Comparison of ENCODE assay signal across 1 cellular context in genomic region chr14:22512106-22512814, GRCh38.
TF ChIP-seq lines count a peak whose summit lies in the region.

No MANE protein-coding gene starts in this region.

TF ChIP-seq in GM12878, 131 proteins besides CTCF, POLR2A, EP300 and RAD21 (continued from another document and continues in another):
- TF ChIP-seq, protein P1, sequence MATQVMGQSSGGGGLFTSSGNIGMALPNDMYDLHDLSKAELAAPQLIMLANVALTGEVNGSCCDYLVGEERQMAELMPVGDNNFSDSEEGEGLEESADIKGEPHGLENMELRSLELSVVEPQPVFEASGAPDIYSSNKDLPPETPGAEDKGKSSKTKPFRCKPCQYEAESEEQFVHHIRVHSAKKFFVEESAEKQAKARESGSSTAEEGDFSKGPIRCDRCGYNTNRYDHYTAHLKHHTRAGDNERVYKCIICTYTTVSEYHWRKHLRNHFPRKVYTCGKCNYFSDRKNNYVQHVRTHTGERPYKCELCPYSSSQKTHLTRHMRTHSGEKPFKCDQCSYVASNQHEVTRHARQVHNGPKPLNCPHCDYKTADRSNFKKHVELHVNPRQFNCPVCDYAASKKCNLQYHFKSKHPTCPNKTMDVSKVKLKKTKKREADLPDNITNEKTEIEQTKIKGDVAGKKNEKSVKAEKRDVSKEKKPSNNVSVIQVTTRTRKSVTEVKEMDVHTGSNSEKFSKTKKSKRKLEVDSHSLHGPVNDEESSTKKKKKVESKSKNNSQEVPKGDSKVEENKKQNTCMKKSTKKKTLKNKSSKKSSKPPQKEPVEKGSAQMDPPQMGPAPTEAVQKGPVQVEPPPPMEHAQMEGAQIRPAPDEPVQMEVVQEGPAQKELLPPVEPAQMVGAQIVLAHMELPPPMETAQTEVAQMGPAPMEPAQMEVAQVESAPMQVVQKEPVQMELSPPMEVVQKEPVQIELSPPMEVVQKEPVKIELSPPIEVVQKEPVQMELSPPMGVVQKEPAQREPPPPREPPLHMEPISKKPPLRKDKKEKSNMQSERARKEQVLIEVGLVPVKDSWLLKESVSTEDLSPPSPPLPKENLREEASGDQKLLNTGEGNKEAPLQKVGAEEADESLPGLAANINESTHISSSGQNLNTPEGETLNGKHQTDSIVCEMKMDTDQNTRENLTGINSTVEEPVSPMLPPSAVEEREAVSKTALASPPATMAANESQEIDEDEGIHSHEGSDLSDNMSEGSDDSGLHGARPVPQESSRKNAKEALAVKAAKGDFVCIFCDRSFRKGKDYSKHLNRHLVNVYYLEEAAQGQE (IDR thresholded peaks at IDR 0.05; ENCODE audit: low read depth, low read length), result no peak
- TF ChIP-seq POLR2AphosphoS5 (IDR thresholded peaks at IDR 0.05; ENCODE audit: low read length), result peak; percentile 56; the same call in 1 of the 2 replicates
- TF ChIP-seq KDM1A (IDR thresholded peaks at IDR 0.05; ENCODE audit: borderline replicate concordance), result no peak
- TF ChIP-seq WRNIP1 (IDR thresholded peaks at IDR 0.05; ENCODE audit: borderline replicate concordance, low read depth, low read length), result peak; percentile 94
- no peak for TF ChIP-seq BMI1 (IDR thresholded peaks at IDR 0.05; ENCODE audit: borderline replicate concordance)
- TF ChIP-seq STAT1 (conservative IDR thresholded peaks at IDR 0.05), result no peak
- TF ChIP-seq TCF3 (IDR thresholded peaks at IDR 0.05; ENCODE audit: borderline replicate concordance, insufficient read depth, low read depth, low read length), result no peak
- no peak for TF ChIP-seq SMAD1 (IDR thresholded peaks at IDR 0.05; ENCODE audit: low read depth, partially characterized antibody)
- no peak for TF ChIP-seq HSF1 (IDR thresholded peaks at IDR 0.05; ENCODE audit: low read depth, low read length)
- peak; percentile 68 for TF ChIP-seq ATF7 (IDR thresholded peaks at IDR 0.05; ENCODE audit: low read depth)
- no peak for TF ChIP-seq CEBPZ (IDR thresholded peaks at IDR 0.05; ENCODE audit: low read depth, low read length)
- TF ChIP-seq, protein P2, sequence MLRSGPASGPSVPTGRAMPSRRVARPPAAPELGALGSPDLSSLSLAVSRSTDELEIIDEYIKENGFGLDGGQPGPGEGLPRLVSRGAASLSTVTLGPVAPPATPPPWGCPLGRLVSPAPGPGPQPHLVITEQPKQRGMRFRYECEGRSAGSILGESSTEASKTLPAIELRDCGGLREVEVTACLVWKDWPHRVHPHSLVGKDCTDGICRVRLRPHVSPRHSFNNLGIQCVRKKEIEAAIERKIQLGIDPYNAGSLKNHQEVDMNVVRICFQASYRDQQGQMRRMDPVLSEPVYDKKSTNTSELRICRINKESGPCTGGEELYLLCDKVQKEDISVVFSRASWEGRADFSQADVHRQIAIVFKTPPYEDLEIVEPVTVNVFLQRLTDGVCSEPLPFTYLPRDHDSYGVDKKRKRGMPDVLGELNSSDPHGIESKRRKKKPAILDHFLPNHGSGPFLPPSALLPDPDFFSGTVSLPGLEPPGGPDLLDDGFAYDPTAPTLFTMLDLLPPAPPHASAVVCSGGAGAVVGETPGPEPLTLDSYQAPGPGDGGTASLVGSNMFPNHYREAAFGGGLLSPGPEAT (IDR thresholded peaks at IDR 0.05; ENCODE audit: low read depth), result no peak
- TF ChIP-seq ZSCAN29 (IDR thresholded peaks at IDR 0.05), result no peak
- TF ChIP-seq SP1 (IDR thresholded peaks at IDR 0.05; ENCODE audit: low read depth, low read length), result no peak
- TF ChIP-seq NR2F1 (conservative IDR thresholded peaks at IDR 0.05), result peak; percentile 26; the same call in 1 of the 2 replicates
- TF ChIP-seq ZNF24 (IDR thresholded peaks at IDR 0.05), result no peak
- TF ChIP-seq, protein P3, sequence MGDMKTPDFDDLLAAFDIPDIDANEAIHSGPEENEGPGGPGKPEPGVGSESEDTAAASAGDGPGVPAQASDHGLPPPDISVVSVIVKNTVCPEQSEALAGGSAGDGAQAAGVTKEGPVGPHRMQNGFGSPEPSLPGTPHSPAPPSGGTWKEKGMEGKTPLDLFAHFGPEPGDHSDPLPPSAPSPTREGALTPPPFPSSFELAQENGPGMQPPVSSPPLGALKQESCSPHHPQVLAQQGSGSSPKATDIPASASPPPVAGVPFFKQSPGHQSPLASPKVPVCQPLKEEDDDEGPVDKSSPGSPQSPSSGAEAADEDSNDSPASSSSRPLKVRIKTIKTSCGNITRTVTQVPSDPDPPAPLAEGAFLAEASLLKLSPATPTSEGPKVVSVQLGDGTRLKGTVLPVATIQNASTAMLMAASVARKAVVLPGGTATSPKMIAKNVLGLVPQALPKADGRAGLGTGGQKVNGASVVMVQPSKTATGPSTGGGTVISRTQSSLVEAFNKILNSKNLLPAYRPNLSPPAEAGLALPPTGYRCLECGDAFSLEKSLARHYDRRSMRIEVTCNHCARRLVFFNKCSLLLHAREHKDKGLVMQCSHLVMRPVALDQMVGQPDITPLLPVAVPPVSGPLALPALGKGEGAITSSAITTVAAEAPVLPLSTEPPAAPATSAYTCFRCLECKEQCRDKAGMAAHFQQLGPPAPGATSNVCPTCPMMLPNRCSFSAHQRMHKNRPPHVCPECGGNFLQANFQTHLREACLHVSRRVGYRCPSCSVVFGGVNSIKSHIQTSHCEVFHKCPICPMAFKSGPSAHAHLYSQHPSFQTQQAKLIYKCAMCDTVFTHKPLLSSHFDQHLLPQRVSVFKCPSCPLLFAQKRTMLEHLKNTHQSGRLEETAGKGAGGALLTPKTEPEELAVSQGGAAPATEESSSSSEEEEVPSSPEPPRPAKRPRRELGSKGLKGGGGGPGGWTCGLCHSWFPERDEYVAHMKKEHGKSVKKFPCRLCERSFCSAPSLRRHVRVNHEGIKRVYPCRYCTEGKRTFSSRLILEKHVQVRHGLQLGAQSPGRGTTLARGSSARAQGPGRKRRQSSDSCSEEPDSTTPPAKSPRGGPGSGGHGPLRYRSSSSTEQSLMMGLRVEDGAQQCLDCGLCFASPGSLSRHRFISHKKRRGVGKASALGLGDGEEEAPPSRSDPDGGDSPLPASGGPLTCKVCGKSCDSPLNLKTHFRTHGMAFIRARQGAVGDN (IDR thresholded peaks at IDR 0.05), result peak; percentile 54; the same call in 1 of the 2 replicates
- no peak for TF ChIP-seq IRF4 (IDR thresholded peaks at IDR 0.05; ENCODE audit: low read depth, low read length)
- no peak for TF ChIP-seq BCL11A (IDR thresholded peaks at IDR 0.05; ENCODE audit: low read depth, low read length)
- no peak for TF ChIP-seq RAD51 (IDR thresholded peaks at IDR 0.05)
- TF ChIP-seq HCFC1 (IDR thresholded peaks at IDR 0.05; ENCODE audit: low read length), result no peak
- TF ChIP-seq ETV6 (conservative IDR thresholded peaks at IDR 0.05 in 1 of 2, IDR thresholded peaks at IDR 0.05 in 1 of 2; ENCODE audit: borderline replicate concordance in 1 of 2, low read depth in 1 of 2), result no peak
- TF ChIP-seq, protein P4, sequence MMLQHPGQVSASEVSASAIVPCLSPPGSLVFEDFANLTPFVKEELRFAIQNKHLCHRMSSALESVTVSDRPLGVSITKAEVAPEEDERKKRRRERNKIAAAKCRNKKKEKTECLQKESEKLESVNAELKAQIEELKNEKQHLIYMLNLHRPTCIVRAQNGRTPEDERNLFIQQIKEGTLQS (IDR thresholded peaks at IDR 0.05; ENCODE audit: borderline replicate concordance, extremely low read depth, low read depth, low read length), result no peak
- TF ChIP-seq MYC (IDR thresholded peaks at IDR 0.05; ENCODE audit: insufficient read depth, insufficient read length, insufficient replicate concordance, low read length, severe bottlenecking), result no peak
- 0 out of 2 replicates have a peak, but pooled peaks have one; percentile 20 for TF ChIP-seq PML (IDR thresholded peaks at IDR 0.05; ENCODE audit: low read length)
- TF ChIP-seq, protein P5, sequence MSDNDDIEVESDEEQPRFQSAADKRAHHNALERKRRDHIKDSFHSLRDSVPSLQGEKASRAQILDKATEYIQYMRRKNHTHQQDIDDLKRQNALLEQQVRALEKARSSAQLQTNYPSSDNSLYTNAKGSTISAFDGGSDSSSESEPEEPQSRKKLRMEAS (IDR thresholded peaks at IDR 0.05; ENCODE audit: low read depth, low read length), result no peak
- TF ChIP-seq IKZF1 (conservative IDR thresholded peaks at IDR 0.05), result no peak
- no peak for TF ChIP-seq MTA3 (IDR thresholded peaks at IDR 0.05; ENCODE audit: borderline replicate concordance, low read length)
- TF ChIP-seq CHD1 (IDR thresholded peaks at IDR 0.05; ENCODE audit: low read depth, low read length), result no peak
- TF ChIP-seq SIX5 (IDR thresholded peaks at IDR 0.05; ENCODE audit: low read depth, low read length, severe bottlenecking), result no peak
- no peak for TF ChIP-seq NR2C1 (IDR thresholded peaks at IDR 0.05)
- TF ChIP-seq IKZF2 (IDR thresholded peaks at IDR 0.05), result 0 out of 4 replicates have a peak, but pooled peaks of 1 of the 2 experiments have one; percentile 20
- TF ChIP-seq YY1 (IDR thresholded peaks at IDR 0.05; ENCODE audit: low read depth, low read length), result no peak
- no peak for TF ChIP-seq SMAD5 (IDR thresholded peaks at IDR 0.05; ENCODE audit: low read depth)
- TF ChIP-seq MLLT1 (IDR thresholded peaks at IDR 0.05), result peak; percentile 66
- TF ChIP-seq SIN3A (IDR thresholded peaks at IDR 0.05; ENCODE audit: low read depth, low read length), result no peak
- TF ChIP-seq HDGF (IDR thresholded peaks at IDR 0.05), result no peak
- no peak for TF ChIP-seq EGR1 (IDR thresholded peaks at IDR 0.05; ENCODE audit: borderline replicate concordance in 1 of 2, low read depth in 2 of 2, low read length in 2 of 2)
- no peak for TF ChIP-seq USF1 (IDR thresholded peaks at IDR 0.05; ENCODE audit: borderline replicate concordance, extremely low read length, insufficient read depth, low read depth, low read length)
- no peak for TF ChIP-seq BHLHE40 (IDR thresholded peaks at IDR 0.05; ENCODE audit: borderline replicate concordance in 1 of 2, low read depth in 2 of 2, low read length in 1 of 2)
- TF ChIP-seq E4F1 (IDR thresholded peaks at IDR 0.05; ENCODE audit: borderline replicate concordance, partially characterized antibody), result no peak
- TF ChIP-seq CBFB (IDR thresholded peaks at IDR 0.05; ENCODE audit: low read depth), result no peak
- no peak for TF ChIP-seq ZNF274 (IDR thresholded peaks at IDR 0.05; ENCODE audit: insufficient read depth, insufficient read length)
- no peak for TF ChIP-seq SREBF1 (IDR thresholded peaks at IDR 0.05; ENCODE audit: low read length)
